In the genomic region with DNA sequence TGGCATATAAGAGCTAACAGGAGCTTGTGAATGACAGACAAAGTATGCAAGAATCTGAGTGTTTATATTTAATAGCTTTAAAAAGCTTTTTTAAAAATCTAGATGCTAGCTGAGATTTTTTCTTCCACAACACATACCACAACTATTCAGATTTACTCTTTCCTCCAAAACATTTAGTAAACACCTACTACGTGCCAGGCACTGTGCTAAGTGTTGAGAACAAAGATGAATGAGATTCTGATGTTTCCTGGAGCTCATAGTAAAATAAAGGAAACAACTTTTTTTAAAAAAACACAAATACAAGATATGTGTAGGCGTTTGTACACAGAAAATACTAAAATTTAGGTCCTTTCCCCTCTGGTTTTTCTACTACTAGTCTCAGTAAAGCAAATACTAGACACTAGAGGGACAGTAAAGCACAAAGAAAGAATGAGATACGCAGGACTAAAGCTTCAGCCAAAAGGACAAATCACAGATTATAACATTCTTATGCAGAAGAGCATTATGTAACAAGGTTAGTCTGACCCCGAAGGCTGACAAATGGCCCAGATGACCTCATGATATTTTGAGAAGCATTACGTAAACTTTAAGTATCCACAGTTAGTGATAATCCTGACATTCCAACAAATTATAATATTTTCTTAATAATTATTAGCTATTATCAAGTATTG, we compare ENCODE assay signal across 18 cellular contexts.
A peak's percentile ranks its signal among the peaks of the same experiment; 100 is the strongest.
DNase-seq lines count a peak whose midpoint lies in the region; ATAC-seq, FAIRE-seq and TF ChIP-seq lines count a peak whose summit lies in the region.
"Had no signal": no experiment of that assay in that cellular context is flagged by ENCODE, and none has a peak within 500 bp of the region (broad histone marks: within the 10 kb centered on the region; RNA-seq: fewer than 3 reads in every experiment).

No MANE protein-coding gene starts in this region.

- no peaks in the 10 kb centered on the region for H3K27me3 Mint-ChIP-seq in Caco-2 (ENCODE audit: insufficient read depth, unreplicated experiment)
- no peaks in the 10 kb centered on the region for H3K27me3 Mint-ChIP-seq in activated CD4-positive, alpha-beta T cell treated with anti-CD3 and anti-CD28 coated beads for 36 hours

- H3K4me3 Mint-ChIP-seq in Caco-2 (ENCODE audit: unreplicated experiment): no peak overlapping the region
- H3K4me3 Mint-ChIP-seq in activated CD4-positive, alpha-beta T cell treated with anti-CD3 and anti-CD28 coated beads for 36 hours: no peak overlapping the region
- H3K4me3 Mint-ChIP-seq: H9 had no signal

- H3K4me3 ChIP-seq in HepG2 (replicated peaks in 1 of 3; ENCODE audit: insufficient read depth in 1 of 3, low read depth in 2 of 3, low read length in 3 of 3) (no peak overlapping the region), right lobe of liver (no peak overlapping the region), Caco-2 (ENCODE audit: low read depth, low read length) (no peak overlapping the region)
- H3K4me3 ChIP-seq: PC-9 had no signal

- ATAC-seq in HepG2 (no peak), right lobe of liver (no peak), left cardiac atrium (peak; percentile 45 to 90)
- ATAC-seq in activated CD4-positive, alpha-beta T cell treated with anti-CD3 and anti-CD28 coated beads for 36 hours: no peak

- in situ Hi-C loops in HepG2 (cut with HindIII; ENCODE audit: extremely low pct_ligation_motif_present, low pct_unique_long_range_greater_than_20kb): no loop called here

- H3K4me2 ChIP-seq in HepG2 (ENCODE audit: low read depth, low read length): no peak overlapping the region
- H3K4me2 ChIP-seq: PC-9 had no signal

- intact Hi-C loops in HepG2 (cut with micrococcal nuclease; ENCODE audit: unreplicated experiment): no loop called here
- intact Hi-C loops in right lobe of liver (cut with DNase I): no loop called here
- intact Hi-C loops in left cardiac atrium (cut with DNase I): loop anchor here in 1 of 2 donors (5.0 kb wide), 1 partner anchor 418 kb away; no protein-coding TSS in a partner anchor
- intact Hi-C loops in Caco-2 (cut with micrococcal nuclease; ENCODE audit: unreplicated experiment): no loop called here
- intact Hi-C loops in activated CD4-positive, alpha-beta T cell treated with anti-CD3 and anti-CD28 coated beads for 36 hours (cut with DNase I, micrococcal nuclease): no loop called here

- H3K27ac ChIP-seq in HepG2 (ENCODE audit: extremely low read length, insufficient read depth, low read length) (no peak overlapping the region), right lobe of liver (no peak overlapping the region)
- H3K27ac ChIP-seq: PC-9 had no signal

- H4K20me1 ChIP-seq in HepG2 (ENCODE audit: insufficient read depth, low read length): no peaks in the 10 kb centered on the region; the same call in 1 of the 2 replicates

- H3K27me3 ChIP-seq in HepG2 (ENCODE audit: control insufficient read depth in 1 of 2, insufficient read depth in 2 of 2, low read length in 2 of 2): no peaks in the 10 kb centered on the region
- no peaks in the 10 kb centered on the region for H3K27me3 ChIP-seq in right lobe of liver
- H3K27me3 ChIP-seq in Caco-2 (replicated peaks; ENCODE audit: control insufficient read depth, insufficient read depth, low read length): no peaks in the 10 kb centered on the region

- no peak for FAIRE-seq in HepG2 (lab: Jason Lieb, UNC)
- FAIRE-seq in endometrium (lab: Jason Lieb, UNC): peak; percentile 62
- FAIRE-seq: GM18507 had no signal

- H3K4me1 ChIP-seq in HepG2 (ENCODE audit: insufficient read depth, low read length): peaks cover 9% of the 10 kb centered on the region; the same call in 1 of the 2 replicates
- no peaks in the 10 kb centered on the region for H3K4me1 ChIP-seq in right lobe of liver
- peaks cover 7% of the 10 kb centered on the region for H3K4me1 ChIP-seq in Caco-2

- no peaks in the 10 kb centered on the region for H3K79me2 ChIP-seq in HepG2 (ENCODE audit: insufficient read depth, low read length)

- H3K9me3 ChIP-seq in HepG2 (ENCODE audit: low read length) (no peaks in the 10 kb centered on the region), right lobe of liver (no peaks in the 10 kb centered on the region), Caco-2 (no peaks in the 10 kb centered on the region)

- BruUV-seq in HepG2 (replicated peaks; lab: Mats Ljungman, UMichigan): no TSS peak
- BruUV-seq in Caco-2 (replicated peaks; lab: Mats Ljungman, UMichigan): no TSS peak

- no peak overlapping the region for H3K27ac Mint-ChIP-seq in Caco-2 (ENCODE audit: unreplicated experiment)
- H3K27ac Mint-ChIP-seq in activated CD4-positive, alpha-beta T cell treated with anti-CD3 and anti-CD28 coated beads for 36 hours: no peak overlapping the region
- H3K27ac Mint-ChIP-seq: H9, HFFc6 had no signal

- WGBS in HepG2 (ENCODE audit: low lambda C conversion rate): 73% methylated on average over 5 of the region's 5 CpGs
- 67% methylated on average over 5 of the region's 5 CpGs for WGBS in right lobe of liver (ENCODE audit: insufficient coverage, low coverage, low lambda C conversion rate, missing lambda C conversion rate)

- DNase-seq in HepG2 (ENCODE audit: low spot score): no peak
- DNase-seq in right lobe of liver: no peak
- DNase-seq in left cardiac atrium: no peak
- no peak for DNase-seq in DMS53 (lab: John Stamatoyannopoulos, UW)
- no peak for DNase-seq in Caco-2
- no peak for DNase-seq in NCI-H187 treated with DMSO at 0.1 percent for 48 hours (lab: John Stamatoyannopoulos, UW)
- DNase-seq in activated CD4-positive, alpha-beta T cell treated with anti-CD3 and anti-CD28 coated beads for 36 hours: no peak
- DNase-seq: DMS153, H9, HFFc6, NCI-H1105 treated with DMSO at 0.1 percent for 48 hours, NCI-H146, NCI-H2029, NCI-H446 treated with DMSO at 0.1 percent for 48 hours, PC-9, SHP77 had no signal

- no peaks in the 10 kb centered on the region for H3K36me3 Mint-ChIP-seq in Caco-2 (ENCODE audit: insufficient read depth, unreplicated experiment)
- peaks cover 4% of the 10 kb centered on the region for H3K36me3 Mint-ChIP-seq in activated CD4-positive, alpha-beta T cell treated with anti-CD3 and anti-CD28 coated beads for 36 hours (ENCODE audit: low read depth)

- H3K36me3 ChIP-seq in HepG2 (replicated peaks in 1 of 2; ENCODE audit: control insufficient read depth in 1 of 2, insufficient read depth in 2 of 2, low read length in 2 of 2) (no peaks in the 10 kb centered on the region), right lobe of liver (no peaks in the 10 kb centered on the region), Caco-2 (ENCODE audit: control insufficient read depth, insufficient read depth, low read length) (no peaks in the 10 kb centered on the region; the same call in 1 of the 2 replicates)

- no peak for TF ChIP-seq EP300 in HepG2 (IDR thresholded peaks at IDR 0.05; ENCODE audit: low read depth in 2 of 2, low read length in 2 of 2)
- no peak for TF ChIP-seq EP300 in HepG2 (CRISPR knock-in tag; IDR thresholded peaks at IDR 0.05; ENCODE audit: borderline replicate concordance)

- no peak for TF ChIP-seq RAD21 in HepG2 (CRISPR knock-in tag; IDR thresholded peaks at IDR 0.05)

- POLR2A ChIA-PET in HepG2 (lab: Yijun Ruan, JAX): no interaction called here
- POLR2A ChIA-PET in Caco-2 (lab: Charles Lee): no interaction called here
- POLR2A ChIA-PET in activated CD4-positive, alpha-beta T cell treated with anti-CD3 and anti-CD28 coated beads for 36 hours (lab: Charles Lee): no interaction called here

- no peak overlapping the region for H2AFZ ChIP-seq in HepG2 (ENCODE audit: low read length)
- H2AFZ ChIP-seq: PC-9 had no signal

- TF ChIP-seq CTCF in HepG2 (CRISPR knock-in tag; IDR thresholded peaks at IDR 0.05): no peak
- TF ChIP-seq CTCF in right lobe of liver (IDR thresholded peaks at IDR 0.05): no peak
- TF ChIP-seq CTCF in Caco-2 (IDR thresholded peaks at IDR 0.05; ENCODE audit: insufficient read depth in 1 of 2, low read depth in 1 of 2, low read length in 1 of 2, severe bottlenecking in 1 of 2, unreplicated experiment in 1 of 2): no peak

- CTCF ChIA-PET in HepG2 (lab: Yijun Ruan, JAX; ENCODE audit: low intra/inter-chr PET ratio, low total read pairs): no interaction called here
- CTCF ChIA-PET in Caco-2 (lab: Charles Lee): no interaction called here
- CTCF ChIA-PET in activated CD4-positive, alpha-beta T cell treated with anti-CD3 and anti-CD28 coated beads for 36 hours (lab: Charles Lee): interaction anchor here (0.9 kb wide), 1 partner anchor 101 kb away, joined by 3 read pairs; no protein-coding TSS in a partner anchor

- peaks cover 9% of the 10 kb centered on the region for H3K4me1 Mint-ChIP-seq in Caco-2 (ENCODE audit: low read depth, unreplicated experiment)
- no peaks in the 10 kb centered on the region for H3K4me1 Mint-ChIP-seq in activated CD4-positive, alpha-beta T cell treated with anti-CD3 and anti-CD28 coated beads for 36 hours

- H3K9ac ChIP-seq in HepG2 (ENCODE audit: insufficient read depth, low read depth, low read length): no peak overlapping the region

- H3K9me3 Mint-ChIP-seq in Caco-2 (ENCODE audit: unreplicated experiment): no peaks in the 10 kb centered on the region
- peaks cover 1% of the 10 kb centered on the region for H3K9me3 Mint-ChIP-seq in activated CD4-positive, alpha-beta T cell treated with anti-CD3 and anti-CD28 coated beads for 36 hours (ENCODE audit: low read depth)
- H3K9me3 Mint-ChIP-seq: H9, HFFc6 had no signal

- TF ChIP-seq POLR2A in HepG2 (IDR thresholded peaks at IDR 0.05; ENCODE audit: insufficient read depth in 1 of 2, low read depth in 2 of 2, low read length in 2 of 2) (no peak), right lobe of liver (IDR thresholded peaks at IDR 0.05) (no peak)

TF ChIP-seq in HepG2, 621 proteins besides CTCF, POLR2A, EP300 and RAD21:
- TF ChIP-seq ZKSCAN1 (IDR thresholded peaks at IDR 0.05; ENCODE audit: low read length): peak; percentile 50; the same call in 1 of the 2 replicates
- no peak for TF ChIP-seq PHF8 (CRISPR knock-in tag; IDR thresholded peaks at IDR 0.05)
- TF ChIP-seq ZFYVE20 (CRISPR knock-in tag; IDR thresholded peaks at IDR 0.05; ENCODE audit: borderline replicate concordance, low read depth): no peak
TF ChIP-seq in HepG2: peak in this region for 1.

Comparison
In these comparisons a context has a peak if more than half of its experiments do, and no peak if none do; other contexts are left out.
1. ATAC-seq: peak in left cardiac atrium (2 of 2); none in HepG2 (single experiment), right lobe of liver (0 of 4) and activated CD4-positive, alpha-beta T cell treated with anti-CD3 and anti-CD28 coated beads for 36 hours (single experiment).